ENCODE assay signal across 1 cellular context in the genomic region with DNA sequence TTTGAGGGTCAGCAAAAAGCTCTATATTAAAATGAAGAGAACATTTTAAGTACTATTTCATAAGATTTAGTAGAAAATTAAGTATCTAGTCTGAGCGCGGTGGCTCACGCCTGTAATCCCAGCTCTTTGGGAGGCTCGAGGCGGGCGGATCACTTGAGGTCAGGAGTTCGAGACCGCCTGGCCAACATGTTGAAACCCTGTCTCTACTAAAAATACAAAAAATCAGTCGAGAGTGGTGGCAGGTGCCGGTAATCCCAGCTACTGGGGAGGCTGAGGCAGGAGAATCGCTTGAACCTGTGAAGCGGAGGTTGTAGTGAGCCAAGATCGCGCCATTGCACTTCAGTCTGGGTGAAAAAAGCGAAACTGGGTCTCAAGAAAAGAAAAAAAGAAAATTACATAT.
TF ChIP-seq lines count a peak whose summit lies in the region.

No MANE protein-coding gene starts in this region.

TF ChIP-seq in SK-N-SH, 30 proteins besides CTCF, POLR2A, EP300 and RAD21 (continued from another document):
- TF ChIP-seq, protein P1, sequence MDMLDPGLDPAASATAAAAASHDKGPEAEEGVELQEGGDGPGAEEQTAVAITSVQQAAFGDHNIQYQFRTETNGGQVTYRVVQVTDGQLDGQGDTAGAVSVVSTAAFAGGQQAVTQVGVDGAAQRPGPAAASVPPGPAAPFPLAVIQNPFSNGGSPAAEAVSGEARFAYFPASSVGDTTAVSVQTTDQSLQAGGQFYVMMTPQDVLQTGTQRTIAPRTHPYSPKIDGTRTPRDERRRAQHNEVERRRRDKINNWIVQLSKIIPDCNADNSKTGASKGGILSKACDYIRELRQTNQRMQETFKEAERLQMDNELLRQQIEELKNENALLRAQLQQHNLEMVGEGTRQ (IDR thresholded peaks at IDR 0.05; ENCODE audit: borderline replicate concordance, low read depth, low read length), result no peak
- no peak for TF ChIP-seq YY1 (IDR thresholded peaks at IDR 0.05; ENCODE audit: low read depth)
